Comparison of ENCODE assay signal across 8 cellular contexts in genomic region chr16:57984443-57985203, GRCh38. TPM values are rescaled to one million over a fixed set of nuclear protein-coding genes. Genes with fewer than 3 reads are reported as not detected.
DNase-seq lines count a peak whose midpoint lies in the region; ATAC-seq and TF ChIP-seq lines count a peak whose summit lies in the region.

No MANE protein-coding gene starts in this region.

- ATAC-seq in Right ventricle myocardium superior (ENCODE audit: poor library complexity) = peak; percentile 90

- no peaks in the 10 kb centered on the region for H3K27me3 ChIP-seq in parathyroid adenoma (ENCODE audit: control insufficient read depth, insufficient read depth, low read length)
- peaks cover 0 to 13% of the 10 kb centered on the region in 2 donors for H3K27me3 ChIP-seq in tibial nerve

- TF ChIP-seq CTCF in Calu3 (IDR thresholded peaks at IDR 0.05; ENCODE audit: unreplicated experiment) (no peak), parathyroid adenoma (IDR thresholded peaks at IDR 0.05) (no peak), tibial nerve (IDR thresholded peaks at IDR 0.05) (peak in 2 of 5 experiments; percentile 11 to 19)

- H3K9me3 Mint-ChIP-seq in Calu3 (ENCODE audit: low read depth, unreplicated experiment) = no peaks in the 10 kb centered on the region
- no peaks in the 10 kb centered on the region for H3K9me3 Mint-ChIP-seq in activated naive CD4-positive, alpha-beta T cell treated with anti-CD3 and anti-CD28 coated beads, Interleukin-2, amount 10 ng/mL, durations not matched to agents 7 days and 5 days

- no peaks in the 10 kb centered on the region for H3K4me1 Mint-ChIP-seq in Calu3 (ENCODE audit: low read depth, unreplicated experiment)
- peaks cover 18% of the 10 kb centered on the region for H3K4me1 Mint-ChIP-seq in activated naive CD4-positive, alpha-beta T cell treated with anti-CD3 and anti-CD28 coated beads, Interleukin-2, amount 10 ng/mL, durations not matched to agents 7 days and 5 days

- H3K36me3 Mint-ChIP-seq in Calu3 (ENCODE audit: insufficient read depth, unreplicated experiment) = no peaks in the 10 kb centered on the region
- no peaks in the 10 kb centered on the region for H3K36me3 Mint-ChIP-seq in activated naive CD4-positive, alpha-beta T cell treated with anti-CD3 and anti-CD28 coated beads, Interleukin-2, amount 10 ng/mL, durations not matched to agents 7 days and 5 days

- peak; percentile 22 for DNase-seq in Calu3
- peak; percentile 99 for DNase-seq in HEK293T (ENCODE audit: extremely low spot score)
- DNase-seq in RPMI8226 = peak; percentile 94
- peak; percentile 95 for DNase-seq in activated naive CD4-positive, alpha-beta T cell treated with anti-CD3 and anti-CD28 coated beads, Interleukin-2, amount 10 ng/mL, durations not matched to agents 7 days and 5 days
- peak; percentile 93 for DNase-seq in Right ventricle myocardium superior
- DNase-seq in tibial nerve (ENCODE audit: low spot score in 2 of 2) = peak; percentile 52 to 57
- no peak for DNase-seq in SW480 (ENCODE audit: low spot score)

- CTCF ChIA-PET in Calu3 (lab: Charles Lee) (no interaction called here), HEK293T (lab: Yijun Ruan, JAX) (interaction anchor here (0.7 kb wide), 1 partner anchor 142 kb away, joined by 3 read pairs; no protein-coding TSS in a partner anchor)
- CTCF ChIA-PET in activated naive CD4-positive, alpha-beta T cell treated with anti-CD3 and anti-CD28 coated beads, Interleukin-2, amount 10 ng/mL, durations not matched to agents 7 days and 5 days (lab: Charles Lee) = interaction anchor here (1.3 kb wide), 1 partner anchor 9 kb away, joined by 3 read pairs; no protein-coding TSS in a partner anchor

- POLR2A ChIA-PET in HEK293T (lab: Yijun Ruan, JAX) = interaction anchor here (0.8 to 0.9 kb wide), 3 partner anchors 9 to 18 kb away, joined by 3 to 5 read pairs (median 3); no protein-coding TSS in a partner anchor

- H3K27ac ChIP-seq in parathyroid adenoma (no peak overlapping the region), tibial nerve (peak overlapping the region; percentile 63 to 91 (median 82))

- H3K9me3 ChIP-seq in parathyroid adenoma (ENCODE audit: control insufficient read depth, low read length) (no peaks in the 10 kb centered on the region), tibial nerve (no peaks in the 10 kb centered on the region)

- H3K36me3 ChIP-seq in parathyroid adenoma (ENCODE audit: control insufficient read depth, insufficient read depth, low read length) = no peaks in the 10 kb centered on the region
- no peaks in the 10 kb centered on the region for H3K36me3 ChIP-seq in tibial nerve

- no peak overlapping the region for H3K4me3 Mint-ChIP-seq in Calu3 (ENCODE audit: low read depth, unreplicated experiment)
- H3K4me3 Mint-ChIP-seq in activated naive CD4-positive, alpha-beta T cell treated with anti-CD3 and anti-CD28 coated beads, Interleukin-2, amount 10 ng/mL, durations not matched to agents 7 days and 5 days = peak overlapping the region; percentile 82

- H3K79me2 ChIP-seq in parathyroid adenoma = no peaks in the 10 kb centered on the region

- H3K4me3 ChIP-seq in parathyroid adenoma (ENCODE audit: low read depth, low read length) (no peak overlapping the region), tibial nerve (peak overlapping the region; percentile 35 to 74 (median 56))

- H3K4me2 ChIP-seq in parathyroid adenoma (ENCODE audit: low read length) = peak overlapping the region; percentile 60

- peak in 1 of 2 donors; percentile 33 for TF ChIP-seq POLR2A in tibial nerve (IDR thresholded peaks at IDR 0.05)

- H3K9ac ChIP-seq in parathyroid adenoma = no peak overlapping the region

- TF ChIP-seq EP300 in tibial nerve (IDR thresholded peaks at IDR 0.05) = peak in 1 of 2 donors; percentile 71

- H3K27me3 Mint-ChIP-seq in Calu3 (ENCODE audit: unreplicated experiment) = peaks cover 17% of the 10 kb centered on the region
- H3K27me3 Mint-ChIP-seq in activated naive CD4-positive, alpha-beta T cell treated with anti-CD3 and anti-CD28 coated beads, Interleukin-2, amount 10 ng/mL, durations not matched to agents 7 days and 5 days = peaks cover 42% of the 10 kb centered on the region

- H3K4me1 ChIP-seq in parathyroid adenoma = peaks cover 10% of the 10 kb centered on the region
- H3K4me1 ChIP-seq in tibial nerve = peaks cover 0 to 21% (median 9%) of the 10 kb centered on the region in 4 donors

- H2AFZ ChIP-seq in parathyroid adenoma = peak overlapping the region; percentile 92

- no peak overlapping the region for H3K27ac Mint-ChIP-seq in Calu3 (ENCODE audit: unreplicated experiment)
- no peak overlapping the region for H3K27ac Mint-ChIP-seq in activated naive CD4-positive, alpha-beta T cell treated with anti-CD3 and anti-CD28 coated beads, Interleukin-2, amount 10 ng/mL, durations not matched to agents 7 days and 5 days

- 10 to 15% methylated on average over 42 to 51 of the region's 64 CpGs for WGBS in tibial nerve, 2 donors

- intact Hi-C loops in Calu3 (cut with micrococcal nuclease; ENCODE audit: unreplicated experiment) (no loop called here), Right ventricle myocardium superior (cut with DNase I) (no loop called here)

- BruUV-seq in Calu3 (replicated peaks; lab: Mats Ljungman, UMichigan) = no TSS peak

TF ChIP-seq in HEK293T, 16 proteins besides CTCF, POLR2A, EP300 and RAD21:
- TF ChIP-seq L3MBTL2 (conservative IDR thresholded peaks at IDR 0.05) = peak; percentile 82
- no peak for TF ChIP-seq LEF1 (IDR thresholded peaks at IDR 0.05; ENCODE audit: borderline replicate concordance)
- no peak for TF ChIP-seq ZNF384 (IDR thresholded peaks at IDR 0.05)
- TF ChIP-seq HDGF (IDR thresholded peaks at IDR 0.05; ENCODE audit: borderline replicate concordance) = no peak
- no peak for TF ChIP-seq SUZ12 (IDR thresholded peaks at IDR 0.05)
- no peak for TF ChIP-seq SP1 (IDR thresholded peaks at IDR 0.05)
- no peak for TF ChIP-seq BHLHE40 (IDR thresholded peaks at IDR 0.05; ENCODE audit: borderline replicate concordance)
- TF ChIP-seq CTBP1 (IDR thresholded peaks at IDR 0.05; ENCODE audit: borderline replicate concordance) = no peak

RNA-seq across cellular contexts. Expression of gene CNGB1, which starts 13.7 kb away (rescaled TPM):
- total RNA-seq in Calu3 (2022) (0.19 TPM in 1 of 2 replicates, not detected in the other), Right ventricle myocardium superior (not detected), tibial nerve (not detected)

RNA-seq across cellular contexts. Expression of gene ZNF319, which starts 15.8 kb away (rescaled TPM):
- total RNA-seq in Calu3 (2022) (10.0 and 10.2 TPM in 2 replicates), Right ventricle myocardium superior (8.1 TPM), tibial nerve (10 to 100 TPM in 1 of 4 donors, 1 to 10 TPM in 3; 7.5 to 11.6 (median 9.1) TPM)

RNA-seq across cellular contexts. Expression of gene USB1, which starts 16.6 kb away (rescaled TPM):
- total RNA-seq in Calu3 (2022) (59.3 and 67.0 TPM in 2 replicates), Right ventricle myocardium superior (32.1 TPM), tibial nerve (10 to 100 TPM; 23.1 to 80.4 (median 31.6) TPM)

RNA-seq across cellular contexts. Expression of gene MMP15, which starts 40.9 kb away (rescaled TPM):
- total RNA-seq in Calu3 (2022) = 81.4 and 93.7 TPM in 2 replicates
- 55.2 TPM for total RNA-seq in Right ventricle myocardium superior
- total RNA-seq in tibial nerve = 10 to 100 TPM; 11.4 to 32.9 (median 28.4) TPM
